ENCODE assay signal across 8 cellular contexts in the genomic region with DNA sequence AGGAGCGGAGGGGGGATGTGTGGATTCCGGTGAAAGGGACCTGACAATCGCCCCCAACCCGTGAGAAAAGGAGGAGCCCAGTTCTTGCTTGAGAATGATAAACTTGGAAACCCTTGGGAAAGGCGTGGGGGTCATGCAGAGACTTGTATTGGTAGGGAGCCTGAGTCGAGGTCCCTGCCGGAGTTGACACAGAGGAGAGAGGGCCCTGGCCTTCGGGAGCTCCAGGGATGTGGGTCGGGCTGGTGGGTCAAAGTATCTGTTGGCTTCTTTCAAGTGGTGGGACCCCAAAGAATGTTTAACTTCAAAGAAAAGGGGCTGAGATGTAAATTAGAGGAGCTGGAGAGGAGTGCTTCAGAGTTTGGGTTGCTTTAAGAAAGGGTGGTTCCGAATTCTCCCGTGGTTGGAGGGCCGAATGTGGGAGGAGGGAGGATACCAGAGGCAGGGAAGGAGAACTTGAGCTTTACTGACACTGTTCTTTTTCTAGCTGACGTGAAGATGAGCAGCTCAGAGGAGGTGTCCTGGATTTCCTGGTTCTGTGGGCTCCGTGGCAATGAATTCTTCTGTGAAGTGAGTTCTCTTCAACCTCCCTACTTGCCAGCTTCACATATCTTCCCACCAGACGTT. TPM values are rescaled to one million over a fixed set of nuclear protein-coding genes. Genes with fewer than 3 reads are reported as not detected.
DNase-seq lines count a peak whose midpoint lies in the region; ATAC-seq and TF ChIP-seq lines count a peak whose summit lies in the region.

No MANE protein-coding gene starts in this region.

- H3K9me2 ChIP-seq in MM.1S (replicated peaks; ENCODE audit: insufficient read depth, low read length), result no peaks in the 10 kb centered on the region

- H3K27ac ChIP-seq in C4-2B (peak overlapping the region; percentile 84), MM.1S (ENCODE audit: low read length) (peak overlapping the region; percentile 12; the same call in 1 of the 2 replicates), ectodermal cell (ENCODE audit: insufficient read depth, low read depth, low read length, poor library complexity, severe bottlenecking) (no peak overlapping the region)

- peak overlapping the region; percentile 89 for H3K9ac ChIP-seq in MM.1S (ENCODE audit: low read length)

- H4K20me1 ChIP-seq in MM.1S (ENCODE audit: insufficient read depth, low read length), result no peaks in the 10 kb centered on the region

- ATAC-seq in HG03571 (IDR thresholded peaks at IDR 0.05; ENCODE audit: unreplicated experiment), result no peak

- H3K36me3 Mint-ChIP-seq in neural crest cell (ENCODE audit: low read depth), result peaks cover 8% of the 10 kb centered on the region

- H3K36me3 ChIP-seq in MM.1S (replicated peaks; ENCODE audit: insufficient read depth, low read length) (peaks cover 13% of the 10 kb centered on the region), ectodermal cell (ENCODE audit: control insufficient read depth, insufficient read depth, low read length) (peaks cover 38% of the 10 kb centered on the region)

- DNase-seq in MM.1S (no peak), neural crest cell (ENCODE audit: low read depth, low spot score) (no peak), GF-D8 (lab: John Stamatoyannopoulos, UW) (no peak), ecto neural progenitor cell (ENCODE audit: low spot score) (no peak), NCI-H446 treated with DMSO at 0.1 percent for 48 hours (lab: John Stamatoyannopoulos, UW) (no peak)

- H3K4me1 ChIP-seq in MM.1S (ENCODE audit: low read length), result peaks cover 27% of the 10 kb centered on the region
- peaks cover 16% of the 10 kb centered on the region for H3K4me1 ChIP-seq in ectodermal cell (ENCODE audit: control insufficient read depth, insufficient read depth, low read length)

- H3K79me2 ChIP-seq in MM.1S (ENCODE audit: low read length), result peaks cover 70% of the 10 kb centered on the region

- peak overlapping the region; percentile 70 for H3K4me2 ChIP-seq in MM.1S (ENCODE audit: low read depth, low read length)

- peak overlapping the region; percentile 56; the same call in 1 of the 2 replicates for H2AFZ ChIP-seq in MM.1S (ENCODE audit: low read length)

- peak overlapping the region; percentile 93 for H3K4me3 Mint-ChIP-seq in neural crest cell

- no peaks in the 10 kb centered on the region for H3K9me3 Mint-ChIP-seq in neural crest cell

- H3K27me3 ChIP-seq in MM.1S (replicated peaks; ENCODE audit: insufficient read depth, low read length), result no peaks in the 10 kb centered on the region
- H3K27me3 ChIP-seq in ectodermal cell (ENCODE audit: control insufficient read depth, insufficient read depth, low read length, poor library complexity, severe bottlenecking), result no peaks in the 10 kb centered on the region

- peaks cover 33% of the 10 kb centered on the region for H3K4me1 Mint-ChIP-seq in neural crest cell

- H3K4me3 ChIP-seq in MM.1S (ENCODE audit: low read length) (peak overlapping the region; percentile 99), ectodermal cell (ENCODE audit: insufficient read depth, low read depth, low read length) (peak overlapping the region; percentile 74)

- 15 to 17% methylated on average over 15 of the region's 15 CpGs for WGBS in ectodermal cell, 2 experiments

- no peaks in the 10 kb centered on the region for H3K9me3 ChIP-seq in MM.1S (replicated peaks; ENCODE audit: insufficient read depth, low read length)
- H3K9me3 ChIP-seq in ectodermal cell (ENCODE audit: control insufficient read depth, low read length), result no peaks in the 10 kb centered on the region

- H3K27me3 Mint-ChIP-seq in neural crest cell (ENCODE audit: low read depth), result no peaks in the 10 kb centered on the region

- peak overlapping the region; percentile 81 for H3K27ac Mint-ChIP-seq in neural crest cell (ENCODE audit: unreplicated experiment)

- TF ChIP-seq CTCF in C4-2B (conservative IDR thresholded peaks at IDR 0.05), result no peak
- TF ChIP-seq CTCF in MM.1S (IDR thresholded peaks at IDR 0.05; ENCODE audit: low read length), result no peak
- no peak for TF ChIP-seq CTCF in neural crest cell (conservative IDR thresholded peaks at IDR 0.05)

- H3F3A ChIP-seq in MM.1S (ENCODE audit: insufficient read depth, low read length), result peaks cover 15% of the 10 kb centered on the region

RNA-seq across cellular contexts. Expression of a gene that starts 0.6 kb away (rescaled TPM):
- polyA plus RNA-seq in ectodermal cell (2013, experiment 1 of 4), result 225 TPM
- 213 TPM for polyA plus RNA-seq in ectodermal cell (2013, experiment 2 of 4)
- polyA plus RNA-seq in ectodermal cell (2013, experiment 3 of 4), result 176 TPM
- 197 TPM for polyA plus RNA-seq in ectodermal cell (2013, experiment 4 of 4)
- 185 and 188 TPM in 2 replicates for total RNA-seq in neural crest cell

RNA-seq across cellular contexts. Expression of a gene that starts 1.7 kb away (rescaled TPM):
- polyA plus RNA-seq in ectodermal cell (2013, experiment 1 of 4), result 30.6 TPM
- polyA plus RNA-seq in ectodermal cell (2013, experiment 2 of 4), result 31.8 TPM
- polyA plus RNA-seq in ectodermal cell (2013, experiment 3 of 4), result 27.9 TPM
- 27.0 TPM for polyA plus RNA-seq in ectodermal cell (2013, experiment 4 of 4)
- 16.8 and 17.6 TPM in 2 replicates for total RNA-seq in neural crest cell

RNA-seq across cellular contexts. Expression of a gene that starts 3.3 kb away (rescaled TPM):
- 19.7 TPM for polyA plus RNA-seq in ectodermal cell (2013, experiment 1 of 4)
- polyA plus RNA-seq in ectodermal cell (2013, experiment 2 of 4), result 21.7 TPM
- polyA plus RNA-seq in ectodermal cell (2013, experiment 3 of 4), result 16.2 TPM
- polyA plus RNA-seq in ectodermal cell (2013, experiment 4 of 4), result 17.0 TPM
- 24.0 and 24.2 TPM in 2 replicates for total RNA-seq in neural crest cell

RNA-seq across cellular contexts. Expression of a gene that starts 5.9 kb away (rescaled TPM):
- polyA plus RNA-seq in ectodermal cell (2013, experiment 1 of 4), result 14.2 TPM
- 14.9 TPM for polyA plus RNA-seq in ectodermal cell (2013, experiment 2 of 4)
- polyA plus RNA-seq in ectodermal cell (2013, experiment 3 of 4), result 10.1 TPM
- polyA plus RNA-seq in ectodermal cell (2013, experiment 4 of 4), result 10.9 TPM
- total RNA-seq in neural crest cell, result 23.5 TPM in 2 replicates

RNA-seq across cellular contexts. Expression of a gene that starts 10.8 kb away (rescaled TPM):
- 4.8 TPM for polyA plus RNA-seq in ectodermal cell (2013, experiment 1 of 4)
- 4.1 TPM for polyA plus RNA-seq in ectodermal cell (2013, experiment 2 of 4)
- 4.4 TPM for polyA plus RNA-seq in ectodermal cell (2013, experiment 3 of 4)
- 4.1 TPM for polyA plus RNA-seq in ectodermal cell (2013, experiment 4 of 4)
- 3.8 and 4.2 TPM in 2 replicates for total RNA-seq in neural crest cell
